20 cellular contexts compared by ENCODE assay signal in the genomic region with DNA sequence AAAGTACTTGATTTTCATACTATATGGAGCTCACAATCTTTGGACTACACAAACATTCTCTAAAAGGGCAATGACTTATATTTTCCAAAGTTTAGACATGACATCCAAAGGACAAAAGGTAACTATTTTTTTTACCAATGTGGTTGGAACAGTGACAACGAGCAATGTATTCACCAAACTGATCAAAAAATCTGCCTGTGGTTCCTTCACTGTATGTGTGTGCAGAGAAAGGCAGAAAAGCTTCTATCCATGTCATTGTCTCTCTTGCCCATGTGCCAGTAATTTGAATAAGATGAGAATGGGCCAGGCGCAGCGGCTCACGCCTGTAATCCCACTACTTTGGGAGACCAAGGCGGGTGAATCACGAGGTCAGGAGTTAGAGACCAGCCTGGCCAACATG.
A peak's percentile ranks its signal among the peaks of the same experiment; 100 is the strongest.
DNase-seq lines count a peak whose midpoint lies in the region; ATAC-seq lines count a peak whose summit lies in the region.
"Had no signal": no experiment of that assay in that cellular context is flagged by ENCODE, and none has a peak within 500 bp of the region (broad histone marks: within the 10 kb centered on the region; RNA-seq: fewer than 3 reads in every experiment).

No MANE protein-coding gene starts in this region.

- ATAC-seq in GM18867 (IDR thresholded peaks at IDR 0.05; ENCODE audit: unreplicated experiment): no peak
- ATAC-seq: Panc1 had no signal

- peak; percentile 23 for DNase-seq in T-helper 2 cell treated with Interferon-gamma antibody and Interleukin-4, amounts not matched to agents 5 μg/mL and 100 μg/mL, for 36 hours (ENCODE audit: low spot score)
- no peak for DNase-seq in T-helper 2 cell
- peak; percentile 25 for DNase-seq in activated T-cell treated with anti-CD3 and anti-CD28 coated beads for 48 hours (ENCODE audit: low read depth)
- no peak for DNase-seq in activated T-cell treated with anti-CD3 and anti-CD28 coated beads, Interleukin-2, amount 50 U/mL, for 1 hour
- DNase-seq in stimulated activated CD4-positive, alpha-beta T cell treated with anti-CD3 and anti-CD28 coated beads, Interleukin-4, amount 100 ng/mL, for 24 hours: peak; percentile 9
- no peak for DNase-seq in stimulated activated CD4-positive, alpha-beta T cell treated with anti-CD3 and anti-CD28 coated beads, Interleukin-2, amount 100 ng/mL, for 48 hours
- DNase-seq: ACHN; CD4-positive, alpha-beta T cell; COR-L47; DMS79; IMR-90; MV-4-11; NCI-H1105 treated with DMSO at 0.1 percent for 48 hours; NCI-H2029 treated with DMSO at 0.1 percent for 48 hours; NCI-H2171; NCI-H524 treated with DMSO at 0.1 percent for 48 hours; NCI-H82 had no signal

- no peak overlapping the region for H3K27ac Mint-ChIP-seq in T-helper 2 cell treated with Interferon-gamma antibody and Interleukin-4, amounts not matched to agents 5 μg/mL and 100 μg/mL, for 36 hours
- H3K27ac Mint-ChIP-seq in stimulated activated naive CD8-positive, alpha-beta T cell treated with anti-CD3 and anti-CD28 coated beads, Interleukin-15, Interleukin-2, amounts not matched to agents 100 ng/mL and 50 ng/mL, for 24 hours: peak overlapping the region; percentile 47
- H3K27ac Mint-ChIP-seq: CD4-positive, alpha-beta T cell had no signal

- no peak overlapping the region for H3K4me3 Mint-ChIP-seq in T-helper 2 cell treated with Interferon-gamma antibody and Interleukin-4, amounts not matched to agents 5 μg/mL and 100 μg/mL, for 36 hours
- H3K4me3 Mint-ChIP-seq in stimulated activated naive CD8-positive, alpha-beta T cell treated with anti-CD3 and anti-CD28 coated beads, Interleukin-15, Interleukin-2, amounts not matched to agents 100 ng/mL and 50 ng/mL, for 24 hours: peak overlapping the region; percentile 19
- H3K4me3 Mint-ChIP-seq: CD4-positive, alpha-beta T cell had no signal

- no peaks in the 10 kb centered on the region for H3K9me3 Mint-ChIP-seq in T-helper 2 cell treated with Interferon-gamma antibody and Interleukin-4, amounts not matched to agents 5 μg/mL and 100 μg/mL, for 36 hours
- no peaks in the 10 kb centered on the region for H3K9me3 Mint-ChIP-seq in stimulated activated naive CD8-positive, alpha-beta T cell treated with anti-CD3 and anti-CD28 coated beads, Interleukin-15, Interleukin-2, amounts not matched to agents 100 ng/mL and 50 ng/mL, for 24 hours
- H3K9me3 Mint-ChIP-seq: CD4-positive, alpha-beta T cell had no signal

- H3K36me3 Mint-ChIP-seq in T-helper 2 cell treated with Interferon-gamma antibody and Interleukin-4, amounts not matched to agents 5 μg/mL and 100 μg/mL, for 36 hours (ENCODE audit: low read depth): peaks cover 20% of the 10 kb centered on the region
- peaks cover 58% of the 10 kb centered on the region for H3K36me3 Mint-ChIP-seq in stimulated activated naive CD8-positive, alpha-beta T cell treated with anti-CD3 and anti-CD28 coated beads, Interleukin-15, Interleukin-2, amounts not matched to agents 100 ng/mL and 50 ng/mL, for 24 hours (ENCODE audit: low read depth)

- H3K4me1 Mint-ChIP-seq in T-helper 2 cell treated with Interferon-gamma antibody and Interleukin-4, amounts not matched to agents 5 μg/mL and 100 μg/mL, for 36 hours (ENCODE audit: low read depth): peaks cover 7% of the 10 kb centered on the region
- peaks cover 43% of the 10 kb centered on the region for H3K4me1 Mint-ChIP-seq in stimulated activated naive CD8-positive, alpha-beta T cell treated with anti-CD3 and anti-CD28 coated beads, Interleukin-15, Interleukin-2, amounts not matched to agents 100 ng/mL and 50 ng/mL, for 24 hours (ENCODE audit: low read depth)

- no peaks in the 10 kb centered on the region for H3K27me3 Mint-ChIP-seq in T-helper 2 cell treated with Interferon-gamma antibody and Interleukin-4, amounts not matched to agents 5 μg/mL and 100 μg/mL, for 36 hours (ENCODE audit: low read depth)
- no peaks in the 10 kb centered on the region for H3K27me3 Mint-ChIP-seq in stimulated activated naive CD8-positive, alpha-beta T cell treated with anti-CD3 and anti-CD28 coated beads, Interleukin-15, Interleukin-2, amounts not matched to agents 100 ng/mL and 50 ng/mL, for 24 hours
- H3K27me3 Mint-ChIP-seq: CD4-positive, alpha-beta T cell had no signal

Comparison
In these comparisons a context has a peak if more than half of its experiments do, and no peak if none do; other contexts are left out.
1. DNase-seq: peak in T-helper 2 cell treated with Interferon-gamma antibody and Interleukin-4, amounts not matched to agents 5 μg/mL and 100 μg/mL, for 36 hours (single experiment), activated T-cell treated with anti-CD3 and anti-CD28 coated beads for 48 hours (single experiment) and stimulated activated CD4-positive, alpha-beta T cell treated with anti-CD3 and anti-CD28 coated beads, Interleukin-4, amount 100 ng/mL, for 24 hours (single experiment); none in T-helper 2 cell (0 of 5), activated T-cell treated with anti-CD3 and anti-CD28 coated beads, Interleukin-2, amount 50 U/mL, for 1 hour (single experiment) and stimulated activated CD4-positive, alpha-beta T cell treated with anti-CD3 and anti-CD28 coated beads, Interleukin-2, amount 100 ng/mL, for 48 hours (0 of 2).